Comparison of ENCODE assay signal across 8 cellular contexts in the genomic region with DNA sequence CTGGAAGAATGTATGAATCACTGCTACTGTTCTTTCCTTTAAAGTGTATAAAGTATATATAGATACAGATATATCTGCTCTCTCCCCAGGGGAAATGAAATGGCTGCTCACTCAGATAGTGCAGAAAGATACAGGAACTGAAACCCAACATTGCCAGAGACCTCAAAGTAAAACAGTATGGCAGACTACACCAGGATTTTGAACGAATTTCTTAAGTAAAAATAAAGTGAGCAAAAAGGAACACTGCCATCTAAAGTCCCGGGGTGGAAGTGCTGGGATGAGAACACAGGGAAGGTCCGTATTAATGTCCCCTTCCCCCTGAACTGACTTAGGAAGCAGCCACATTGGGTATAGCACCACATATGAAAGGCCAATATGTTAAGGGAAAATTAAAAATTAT.
DNase-seq lines count a peak whose midpoint lies in the region; ATAC-seq and TF ChIP-seq lines count a peak whose summit lies in the region.

No MANE protein-coding gene starts in this region.

- TF ChIP-seq RAD21 in SK-N-SH (IDR thresholded peaks at IDR 0.05; ENCODE audit: low read length) = no peak

- no TSS peak for BruUV-seq in A673 (replicated peaks; lab: Mats Ljungman, UMichigan)

- POLR2A ChIA-PET in A673 (lab: Charles Lee; ENCODE audit: low non-redundant PET) (no interaction called here), SK-N-SH (lab: Yijun Ruan, JAX) (no interaction called here)

- H3K4me2 ChIP-seq in SK-N-SH = no peak overlapping the region

- CTCF ChIA-PET in A673 (lab: Charles Lee) (no interaction called here), SK-N-SH (lab: Yijun Ruan, JAX) (interaction anchor here (1.1 to 1.6 kb wide), 2 partner anchors 30 to 33 kb away, joined by 3 read pairs; no protein-coding TSS in a partner anchor)

- H3K27ac ChIP-seq in A673 (ENCODE audit: low read depth, low read length, poor library complexity, severe bottlenecking) = no peak overlapping the region
- no peak overlapping the region for H3K27ac ChIP-seq in SK-N-SH (ENCODE audit: low read depth in 2 of 2, low read length in 1 of 2)
- H3K27ac ChIP-seq in gastroesophageal sphincter = no peak overlapping the region

- ATAC-seq in GM18873 (IDR thresholded peaks at IDR 0.05; ENCODE audit: low FRiP score, unreplicated experiment) (peak; percentile 37), HG03045 (IDR thresholded peaks at IDR 0.05; ENCODE audit: unreplicated experiment) (peak; percentile 41), gastroesophageal sphincter (no peak)

- H3K27me3 ChIP-seq in A673 (replicated peaks; ENCODE audit: insufficient read depth, low read depth, low read length, poor library complexity) (no peaks in the 10 kb centered on the region), SK-N-SH (ENCODE audit: insufficient read depth) (no peaks in the 10 kb centered on the region), gastroesophageal sphincter (no peaks in the 10 kb centered on the region)

- no peaks in the 10 kb centered on the region for H4K20me1 ChIP-seq in SK-N-SH (ENCODE audit: insufficient read depth)

- intact Hi-C loops in A673 (cut with micrococcal nuclease; ENCODE audit: unreplicated experiment) = no loop called here

- H3K9me3 ChIP-seq in A673 (ENCODE audit: low read depth, low read length, poor library complexity, severe bottlenecking) = no peaks in the 10 kb centered on the region
- H3K9me3 ChIP-seq in SK-N-SH = no peaks in the 10 kb centered on the region
- H3K9me3 ChIP-seq in gastroesophageal sphincter = no peaks in the 10 kb centered on the region

- no peak overlapping the region for H3K9ac ChIP-seq in SK-N-SH

- H3K36me3 ChIP-seq in A673 (ENCODE audit: insufficient read depth, low read length, poor library complexity, severe bottlenecking) (no peaks in the 10 kb centered on the region), SK-N-SH (replicated peaks in 1 of 2; ENCODE audit: control insufficient read depth in 1 of 2, insufficient read depth in 2 of 2, low read length in 1 of 2) (no peaks in the 10 kb centered on the region), gastroesophageal sphincter (no peaks in the 10 kb centered on the region)

- H3K4me3 ChIP-seq in A673 (ENCODE audit: low read depth, low read length, poor library complexity, severe bottlenecking) (no peak overlapping the region), SK-N-SH (ENCODE audit: low read depth in 2 of 2, low read length in 1 of 2) (peak overlapping the region in 1 of 2 experiments; percentile 26; a peak in 1 of 4 replicates), gastroesophageal sphincter (no peak overlapping the region)

- H3F3A ChIP-seq in SK-N-SH (replicated peaks; ENCODE audit: insufficient read depth) = no peaks in the 10 kb centered on the region

- TF ChIP-seq CTCF in A673 (conservative IDR thresholded peaks at IDR 0.05; ENCODE audit: low read depth, low read length) (peak; percentile 36; the same call in 1 of the 2 replicates), SK-N-SH (IDR thresholded peaks at IDR 0.05) (peak; percentile 46), gastroesophageal sphincter (IDR thresholded peaks at IDR 0.05) (no peak)

- H3K4me1 ChIP-seq in A673 (ENCODE audit: insufficient read depth, low read length, poor library complexity, severe bottlenecking) (peaks cover 11% of the 10 kb centered on the region), SK-N-SH (ENCODE audit: control insufficient read depth in 1 of 2, insufficient read depth in 2 of 2, low read depth in 1 of 2, low read length in 1 of 2) (no peaks in the 10 kb centered on the region), gastroesophageal sphincter (no peaks in the 10 kb centered on the region)

- WGBS in SK-N-SH (ENCODE audit: low lambda C conversion rate) = 18% methylated on average over 3 of the region's 3 CpGs
- WGBS in gastroesophageal sphincter (ENCODE audit: low coverage in 1 of 2), 2 donors = 85 to 90% methylated on average over 3 of the region's 3 CpGs

- H2AFZ ChIP-seq in SK-N-SH (ENCODE audit: low read depth) = peak overlapping the region; percentile 95

- TF ChIP-seq EP300 in SK-N-SH (IDR thresholded peaks at IDR 0.05; ENCODE audit: borderline replicate concordance in 1 of 2, low read depth in 1 of 2, low read length in 1 of 2) = no peak
- TF ChIP-seq EP300 in gastroesophageal sphincter (IDR thresholded peaks at IDR 0.05) = no peak

- no peaks in the 10 kb centered on the region for H3K9me2 ChIP-seq in SK-N-SH

- peak; percentile 18 for DNase-seq in A673 (ENCODE audit: low spot score)
- peak; percentile 16 for DNase-seq in SK-N-SH
- DNase-seq in NCI-H2107 (lab: John Stamatoyannopoulos, UW) = no peak
- no peak for DNase-seq in DMS153 (lab: John Stamatoyannopoulos, UW)
- DNase-seq in dermis blood vessel endothelial cell = no peak

- TF ChIP-seq POLR2A in gastroesophageal sphincter (IDR thresholded peaks at IDR 0.05) = no peak

- no peaks in the 10 kb centered on the region for H3K79me2 ChIP-seq in SK-N-SH (ENCODE audit: insufficient read depth)

TF ChIP-seq in SK-N-SH, 30 proteins besides CTCF, POLR2A, EP300 and RAD21:
- no peak for TF ChIP-seq RXRA (IDR thresholded peaks at IDR 0.05; ENCODE audit: borderline replicate concordance, low read depth)
- TF ChIP-seq POLR2AphosphoS5 (IDR thresholded peaks at IDR 0.05; ENCODE audit: low read depth, low read length) = no peak
- TF ChIP-seq GATA2 (CRISPR knock-in tag; IDR thresholded peaks at IDR 0.05) = no peak
- no peak for TF ChIP-seq GABPA (IDR thresholded peaks at IDR 0.05; ENCODE audit: low read depth)
- TF ChIP-seq MEF2A (IDR thresholded peaks at IDR 0.05; ENCODE audit: borderline replicate concordance, low read depth) = no peak
- TF ChIP-seq, protein P1, sequence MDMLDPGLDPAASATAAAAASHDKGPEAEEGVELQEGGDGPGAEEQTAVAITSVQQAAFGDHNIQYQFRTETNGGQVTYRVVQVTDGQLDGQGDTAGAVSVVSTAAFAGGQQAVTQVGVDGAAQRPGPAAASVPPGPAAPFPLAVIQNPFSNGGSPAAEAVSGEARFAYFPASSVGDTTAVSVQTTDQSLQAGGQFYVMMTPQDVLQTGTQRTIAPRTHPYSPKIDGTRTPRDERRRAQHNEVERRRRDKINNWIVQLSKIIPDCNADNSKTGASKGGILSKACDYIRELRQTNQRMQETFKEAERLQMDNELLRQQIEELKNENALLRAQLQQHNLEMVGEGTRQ (IDR thresholded peaks at IDR 0.05; ENCODE audit: borderline replicate concordance, low read depth, low read length) = no peak
- no peak for TF ChIP-seq FOSL2 (IDR thresholded peaks at IDR 0.05; ENCODE audit: borderline replicate concordance, low read depth)
- no peak for TF ChIP-seq JUND (IDR thresholded peaks at IDR 0.05)
- TF ChIP-seq TEAD4 (IDR thresholded peaks at IDR 0.05; ENCODE audit: borderline replicate concordance, insufficient read depth) = no peak
- no peak for TF ChIP-seq FOXJ3 (CRISPR knock-in tag; IDR thresholded peaks at IDR 0.05)
- no peak for TF ChIP-seq RCOR1 (IDR thresholded peaks at IDR 0.05; ENCODE audit: low read length)
- TF ChIP-seq, protein P2, sequence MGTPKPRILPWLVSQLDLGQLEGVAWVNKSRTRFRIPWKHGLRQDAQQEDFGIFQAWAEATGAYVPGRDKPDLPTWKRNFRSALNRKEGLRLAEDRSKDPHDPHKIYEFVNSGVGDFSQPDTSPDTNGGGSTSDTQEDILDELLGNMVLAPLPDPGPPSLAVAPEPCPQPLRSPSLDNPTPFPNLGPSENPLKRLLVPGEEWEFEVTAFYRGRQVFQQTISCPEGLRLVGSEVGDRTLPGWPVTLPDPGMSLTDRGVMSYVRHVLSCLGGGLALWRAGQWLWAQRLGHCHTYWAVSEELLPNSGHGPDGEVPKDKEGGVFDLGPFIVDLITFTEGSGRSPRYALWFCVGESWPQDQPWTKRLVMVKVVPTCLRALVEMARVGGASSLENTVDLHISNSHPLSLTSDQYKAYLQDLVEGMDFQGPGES (IDR thresholded peaks at IDR 0.05; ENCODE audit: low read depth, low read length) = no peak
- no peak for TF ChIP-seq SIN3A (IDR thresholded peaks at IDR 0.05; ENCODE audit: borderline replicate concordance, low read depth, low read length)
- no peak for TF ChIP-seq YY1 (IDR thresholded peaks at IDR 0.05; ENCODE audit: low read depth)
- TF ChIP-seq, protein P3, sequence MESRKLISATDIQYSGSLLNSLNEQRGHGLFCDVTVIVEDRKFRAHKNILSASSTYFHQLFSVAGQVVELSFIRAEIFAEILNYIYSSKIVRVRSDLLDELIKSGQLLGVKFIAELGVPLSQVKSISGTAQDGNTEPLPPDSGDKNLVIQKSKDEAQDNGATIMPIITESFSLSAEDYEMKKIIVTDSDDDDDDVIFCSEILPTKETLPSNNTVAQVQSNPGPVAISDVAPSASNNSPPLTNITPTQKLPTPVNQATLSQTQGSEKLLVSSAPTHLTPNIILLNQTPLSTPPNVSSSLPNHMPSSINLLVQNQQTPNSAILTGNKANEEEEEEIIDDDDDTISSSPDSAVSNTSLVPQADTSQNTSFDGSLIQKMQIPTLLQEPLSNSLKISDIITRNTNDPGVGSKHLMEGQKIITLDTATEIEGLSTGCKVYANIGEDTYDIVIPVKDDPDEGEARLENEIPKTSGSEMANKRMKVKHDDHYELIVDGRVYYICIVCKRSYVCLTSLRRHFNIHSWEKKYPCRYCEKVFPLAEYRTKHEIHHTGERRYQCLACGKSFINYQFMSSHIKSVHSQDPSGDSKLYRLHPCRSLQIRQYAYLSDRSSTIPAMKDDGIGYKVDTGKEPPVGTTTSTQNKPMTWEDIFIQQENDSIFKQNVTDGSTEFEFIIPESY (IDR thresholded peaks at IDR 0.05; ENCODE audit: borderline replicate concordance, low read depth) = no peak

Comparison
In these comparisons a context has a peak if more than half of its experiments do, and no peak if none do; other contexts are left out.
1. DNase-seq: peak in A673 (single experiment) and SK-N-SH (single experiment); none in NCI-H2107 (single experiment), DMS153 (single experiment) and dermis blood vessel endothelial cell (single experiment).
2. CTCF ChIP-seq: peak in A673 (single experiment) and SK-N-SH (single experiment); none in gastroesophageal sphincter (0 of 4).